23 cellular contexts compared by ENCODE assay signal in the genomic region with DNA sequence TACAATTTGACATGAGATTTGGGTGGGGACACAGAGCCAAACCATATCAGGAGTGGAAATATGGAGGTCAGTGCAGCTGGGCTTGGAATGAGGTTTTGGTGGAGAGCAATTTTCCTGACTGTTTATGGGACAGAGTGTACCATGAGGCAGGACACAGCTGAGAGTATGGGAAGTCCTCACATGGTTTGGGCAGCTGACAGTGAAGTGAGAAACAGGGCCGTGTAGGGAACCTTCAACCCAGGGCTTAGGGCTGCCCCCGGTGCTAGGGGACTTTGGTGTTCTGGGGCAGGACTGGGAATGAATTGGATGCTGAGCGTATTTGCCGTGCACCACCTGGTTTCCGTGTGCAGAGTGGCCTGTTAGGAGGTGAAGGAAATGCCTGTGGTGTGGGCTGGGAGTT.
"Had no signal": no experiment of that assay in that cellular context is flagged by ENCODE, and none has a peak within 500 bp of the region (broad histone marks: within the 10 kb centered on the region; RNA-seq: fewer than 3 reads in every experiment).

No MANE protein-coding gene starts in this region.

- H3K9me3 Mint-ChIP-seq: natural killer cell had no signal

- H3K27me3 Mint-ChIP-seq: stimulated activated naive CD8-positive, alpha-beta T cell treated with anti-CD3 and anti-CD28 coated beads, Interleukin-15, amount 100 ng/mL, for 72 hours had no signal

- H3K4me3 ChIP-seq: dorsolateral prefrontal cortex, gastrocnemius medialis, hepatocyte, lower lobe of right lung, psoas muscle, right lobe of liver, suprapubic skin, transverse colon, vagina had no signal

- H3K4me3 Mint-ChIP-seq: natural killer cell; stimulated activated naive CD8-positive, alpha-beta T cell treated with anti-CD3 and anti-CD28 coated beads, Interleukin-15, amount 100 ng/mL, for 72 hours had no signal

- DNase-seq: cortex of kidney; dorsolateral prefrontal cortex; effector CD4-positive, alpha-beta T cell; foreskin fibroblast; gastrocnemius medialis; head of caudate nucleus; kidney; lower lobe of right lung; natural killer cell; psoas muscle; right lobe of liver; small intestine; stimulated activated CD4-positive, alpha-beta T cell treated with anti-CD3 and anti-CD28 coated beads, Interleukin-15, amount 100 ng/mL, for 24 hours; stimulated activated CD4-positive, alpha-beta T cell treated with anti-CD3 and anti-CD28 coated beads, Interleukin-2, amount 100 ng/mL, for 48 hours; stimulated activated naive CD4-positive, alpha-beta T cell; stimulated activated naive CD8-positive, alpha-beta T cell treated with anti-CD3 and anti-CD28 coated beads, Interleukin-15, amount 100 ng/mL, for 72 hours; transverse colon had no signal

- H3K9me3 ChIP-seq: gastrocnemius medialis, suprapubic skin had no signal

- H3K27me3 ChIP-seq: dorsolateral prefrontal cortex, gastrocnemius medialis, hepatocyte, neutrophil, right lobe of liver, suprapubic skin, transverse colon, vagina had no signal

- ATAC-seq: esophagus mucosa; gastrocnemius medialis; left lobe of liver; natural killer cell; stimulated activated naive CD8-positive, alpha-beta T cell treated with anti-CD3 and anti-CD28 coated beads, Interleukin-15, amount 100 ng/mL, for 72 hours had no signal

- H2AFZ ChIP-seq: hepatocyte had no signal

- H3K4me2 ChIP-seq: hepatocyte had no signal
